Comparison of ENCODE assay signal across 15 cellular contexts in the genomic region with DNA sequence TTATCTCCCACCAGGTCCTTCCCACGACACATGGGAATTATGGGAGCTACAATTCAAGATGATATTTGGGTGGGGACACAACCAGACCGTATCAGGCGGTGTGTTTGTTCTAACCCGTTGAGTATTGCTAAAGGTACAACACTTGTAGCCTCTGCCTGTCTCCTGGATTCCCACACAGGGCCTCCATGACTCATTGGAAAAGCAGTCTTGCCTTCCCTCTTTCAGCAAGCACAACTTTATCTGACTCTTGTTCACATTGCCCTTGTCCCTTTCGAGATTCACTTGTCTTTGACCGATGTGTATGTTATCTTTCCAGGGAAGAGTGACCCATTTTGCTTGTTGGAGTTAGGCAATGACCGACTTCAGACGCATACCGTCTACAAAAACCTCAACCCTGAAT.
DNase-seq lines count a peak whose midpoint lies in the region; ATAC-seq and TF ChIP-seq lines count a peak whose summit lies in the region.
"Had no signal": no experiment of that assay in that cellular context is flagged by ENCODE, and none has a peak within 500 bp of the region (broad histone marks: within the 10 kb centered on the region; RNA-seq: fewer than 3 reads in every experiment).

No MANE protein-coding gene starts in this region.

- peak overlapping the region; percentile 82 to 97 (median 92) for H3K27ac Mint-ChIP-seq in naive B cell
- H3K27ac Mint-ChIP-seq in T-helper 17 cell = no peak overlapping the region

- ATAC-seq in naive B cell (ENCODE audit: low read depth in 2 of 2) (no peak), T-helper 17 cell (no peak)

- no peak for TF ChIP-seq CTCF in choroid plexus epithelial cell (conservative IDR thresholded peaks at IDR 0.05; ENCODE audit: low read depth, low read length)

- H3K27me3 Mint-ChIP-seq in naive B cell (no peaks in the 10 kb centered on the region), T-helper 17 cell (no peaks in the 10 kb centered on the region)
- H3K27me3 Mint-ChIP-seq: IgD-negative memory B cell had no signal

- DNase-seq in Daoy (ENCODE audit: low read depth) = peak; percentile 7
- DNase-seq in RPMI7951 (ENCODE audit: low read depth) = peak; percentile 83
- DNase-seq in choroid plexus epithelial cell (ENCODE audit: low read depth) = peak; percentile 5
- no peak for DNase-seq in naive B cell
- DNase-seq in T-helper 17 cell = no peak
- DNase-seq in DMS79 treated with DMSO at 0.1 percent for 48 hours (lab: John Stamatoyannopoulos, UW) = no peak
- no peak for DNase-seq in pons (ENCODE audit: low spot score)
- no peak for DNase-seq in NCI-H1417 treated with DMSO at 0.1 percent for 48 hours (lab: John Stamatoyannopoulos, UW)
- DNase-seq: NCI-H2227 treated with DMSO at 0.1 percent for 48 hours, NCI-H524 treated with DMSO at 0.1 percent for 48 hours, OCI-M1 had no signal

- no peak overlapping the region for H3K4me3 ChIP-seq in choroid plexus epithelial cell (ENCODE audit: low read depth, low read length)
- H3K4me3 ChIP-seq: HAP-1, SK-N-MC had no signal

- H3K36me3 Mint-ChIP-seq in naive B cell = peaks cover 9 to 25% of the 10 kb centered on the region in 2 donors
- peaks cover 6% of the 10 kb centered on the region for H3K36me3 Mint-ChIP-seq in T-helper 17 cell (ENCODE audit: low read depth)

- H3K9me3 ChIP-seq in T-helper 17 cell (ENCODE audit: control insufficient read depth, low read length, poor library complexity, severe bottlenecking) = no peaks in the 10 kb centered on the region
- H3K9me3 ChIP-seq: HAP-1 had no signal

- H3K4me1 Mint-ChIP-seq in naive B cell (peaks cover 31 to 46% (median 45%) of the 10 kb centered on the region in 3 donors), T-helper 17 cell (peaks cover 14% of the 10 kb centered on the region)

- H3K4me3 Mint-ChIP-seq in naive B cell = peak overlapping the region in 3 of 8 donors; percentile 63 to 76 (median 74)
- H3K4me3 Mint-ChIP-seq in T-helper 17 cell = no peak overlapping the region
- H3K4me3 Mint-ChIP-seq: CD14-positive monocyte, IgD-negative memory B cell had no signal

- H3K9me3 Mint-ChIP-seq in naive B cell = peaks cover 0 to 5% (median 0%) of the 10 kb centered on the region in 7 donors
- H3K9me3 Mint-ChIP-seq: IgD-negative memory B cell had no signal

Comparison
In these comparisons a context has a peak if more than half of its experiments do, and no peak if none do; other contexts are left out.
1. DNase-seq: peak in Daoy (single experiment), RPMI7951 (single experiment) and choroid plexus epithelial cell (single experiment); none in naive B cell (single experiment), T-helper 17 cell (0 of 3), DMS79 treated with DMSO at 0.1 percent for 48 hours (single experiment), pons (single experiment) and NCI-H1417 treated with DMSO at 0.1 percent for 48 hours (single experiment).